In the genomic region with DNA sequence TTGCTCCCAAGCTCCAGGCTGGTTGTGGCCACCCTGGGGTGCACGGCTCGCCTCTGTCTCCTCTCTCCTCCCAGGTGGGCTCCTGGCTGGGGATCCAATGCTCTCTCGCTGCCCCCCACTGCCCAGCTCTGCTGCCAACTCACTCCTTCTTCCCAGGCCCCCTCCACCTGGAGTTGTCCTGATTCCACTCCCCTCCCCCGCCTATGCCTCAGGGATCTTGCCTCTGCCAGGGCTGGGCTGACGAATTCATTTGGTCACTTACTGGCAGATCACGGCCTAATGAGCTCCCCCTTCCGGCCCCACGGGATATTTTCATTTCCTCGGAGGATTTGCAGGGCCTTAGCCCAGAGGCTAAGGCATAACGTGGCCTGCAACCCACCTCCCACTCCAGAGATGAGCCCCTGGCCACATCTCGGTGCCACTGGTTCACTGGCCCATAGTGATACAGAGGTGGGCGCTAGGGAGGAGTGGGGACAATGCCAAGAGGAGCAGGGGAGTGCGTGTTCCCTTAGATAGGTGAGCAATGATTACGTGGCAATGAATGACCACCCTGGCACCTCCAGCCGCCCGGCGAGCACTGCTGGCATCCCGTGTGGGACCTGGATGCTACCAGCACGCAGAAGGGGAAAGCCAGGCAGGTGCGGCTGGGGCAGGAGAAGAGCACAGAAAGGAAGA, we compare ENCODE assay signal across 1 cellular context.
TF ChIP-seq lines count a peak whose summit lies in the region.

No MANE protein-coding gene starts in this region.

TF ChIP-seq in K562, 482 proteins besides CTCF, POLR2A, EP300 and RAD21 (continued from another document):
- no peak for TF ChIP-seq ZNF23 (CRISPR knock-in tag; IDR thresholded peaks at IDR 0.05)
- no peak for TF ChIP-seq TCF3 (CRISPR knock-in tag; IDR thresholded peaks at IDR 0.05)
- TF ChIP-seq CAMTA2 (CRISPR knock-in tag; conservative IDR thresholded peaks at IDR 0.05): no peak
- no peak for TF ChIP-seq PRMT5 (CRISPR knock-in tag; IDR thresholded peaks at IDR 0.05)
- no peak for TF ChIP-seq KDM1A (IDR thresholded peaks at IDR 0.05)
- TF ChIP-seq, protein P1, sequence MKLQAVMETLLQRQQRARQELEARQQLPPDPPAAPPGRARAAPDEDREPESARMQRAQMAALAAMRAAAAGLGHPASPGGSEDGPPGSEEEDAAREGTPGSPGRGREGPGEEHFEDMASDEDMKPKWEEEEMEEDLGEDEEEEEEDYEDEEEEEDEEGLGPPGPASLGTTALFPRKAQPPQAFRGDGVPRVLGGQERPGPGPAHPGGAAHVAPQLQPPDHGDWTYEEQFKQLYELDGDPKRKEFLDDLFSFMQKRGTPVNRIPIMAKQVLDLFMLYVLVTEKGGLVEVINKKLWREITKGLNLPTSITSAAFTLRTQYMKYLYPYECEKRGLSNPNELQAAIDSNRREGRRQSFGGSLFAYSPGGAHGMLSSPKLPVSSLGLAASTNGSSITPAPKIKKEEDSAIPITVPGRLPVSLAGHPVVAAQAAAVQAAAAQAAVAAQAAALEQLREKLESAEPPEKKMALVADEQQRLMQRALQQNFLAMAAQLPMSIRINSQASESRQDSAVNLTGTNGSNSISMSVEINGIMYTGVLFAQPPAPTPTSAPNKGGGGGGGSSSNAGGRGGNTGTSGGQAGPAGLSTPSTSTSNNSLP (IDR thresholded peaks at IDR 0.05; ENCODE audit: borderline replicate concordance, low read depth, low read length): no peak
- TF ChIP-seq, protein P2, sequence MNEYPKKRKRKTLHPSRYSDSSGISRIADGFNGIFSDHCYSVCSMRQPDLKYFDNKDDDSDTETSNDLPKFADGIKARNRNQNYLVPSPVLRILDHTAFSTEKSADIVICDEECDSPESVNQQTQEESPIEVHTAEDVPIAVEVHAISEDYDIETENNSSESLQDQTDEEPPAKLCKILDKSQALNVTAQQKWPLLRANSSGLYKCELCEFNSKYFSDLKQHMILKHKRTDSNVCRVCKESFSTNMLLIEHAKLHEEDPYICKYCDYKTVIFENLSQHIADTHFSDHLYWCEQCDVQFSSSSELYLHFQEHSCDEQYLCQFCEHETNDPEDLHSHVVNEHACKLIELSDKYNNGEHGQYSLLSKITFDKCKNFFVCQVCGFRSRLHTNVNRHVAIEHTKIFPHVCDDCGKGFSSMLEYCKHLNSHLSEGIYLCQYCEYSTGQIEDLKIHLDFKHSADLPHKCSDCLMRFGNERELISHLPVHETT (CRISPR knock-in tag; conservative IDR thresholded peaks at IDR 0.05 in 1 of 2, IDR thresholded peaks at IDR 0.05 in 1 of 2): no peak
- TF ChIP-seq ZFX (CRISPR knock-in tag; IDR thresholded peaks at IDR 0.05): no peak
- TF ChIP-seq FOXM1 (IDR thresholded peaks at IDR 0.05; ENCODE audit: low read depth): no peak
- no peak for TF ChIP-seq FOXM1 (CRISPR knock-in tag; IDR thresholded peaks at IDR 0.05; ENCODE audit: low read depth)
- TF ChIP-seq, protein P3, sequence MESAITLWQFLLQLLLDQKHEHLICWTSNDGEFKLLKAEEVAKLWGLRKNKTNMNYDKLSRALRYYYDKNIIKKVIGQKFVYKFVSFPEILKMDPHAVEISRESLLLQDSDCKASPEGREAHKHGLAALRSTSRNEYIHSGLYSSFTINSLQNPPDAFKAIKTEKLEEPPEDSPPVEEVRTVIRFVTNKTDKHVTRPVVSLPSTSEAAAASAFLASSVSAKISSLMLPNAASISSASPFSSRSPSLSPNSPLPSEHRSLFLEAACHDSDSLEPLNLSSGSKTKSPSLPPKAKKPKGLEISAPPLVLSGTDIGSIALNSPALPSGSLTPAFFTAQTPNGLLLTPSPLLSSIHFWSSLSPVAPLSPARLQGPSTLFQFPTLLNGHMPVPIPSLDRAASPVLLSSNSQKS (CRISPR knock-in tag; IDR thresholded peaks at IDR 0.05): no peak
- no peak for TF ChIP-seq ZSCAN29 (IDR thresholded peaks at IDR 0.05)
- TF ChIP-seq NFYB (IDR thresholded peaks at IDR 0.05; ENCODE audit: extremely low read depth, insufficient read length): no peak
- no peak for TF ChIP-seq CREB1 (IDR thresholded peaks at IDR 0.05)
- TF ChIP-seq CREB1 (CRISPR knock-in tag; IDR thresholded peaks at IDR 0.05): no peak
